Comparison of ENCODE assay signal across 18 cellular contexts in the genomic region with DNA sequence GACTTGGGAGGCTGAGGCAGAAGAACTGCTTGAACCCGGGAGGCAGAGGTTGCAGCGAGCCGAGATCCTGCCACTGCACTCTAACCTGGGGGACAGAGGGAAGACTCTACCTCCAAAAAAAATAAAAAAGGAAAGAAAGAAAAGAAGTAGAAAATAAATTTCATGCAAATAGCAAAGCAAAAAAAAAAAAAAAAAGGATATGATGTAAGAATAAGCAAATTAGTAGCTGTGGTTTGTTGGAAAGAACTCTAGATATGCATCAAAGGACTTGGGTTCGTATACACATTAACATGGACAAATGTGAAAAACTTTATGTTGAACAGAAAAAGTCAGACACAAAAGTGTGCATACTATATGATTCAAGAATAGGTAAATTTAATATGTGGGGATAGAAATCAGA. TPM values are rescaled to one million over a fixed set of nuclear protein-coding genes. Genes with fewer than 3 reads are reported as not detected.
DNase-seq lines count a peak whose midpoint lies in the region; ATAC-seq and TF ChIP-seq lines count a peak whose summit lies in the region.
"Had no signal": no experiment of that assay in that cellular context is flagged by ENCODE, and none has a peak within 500 bp of the region (broad histone marks: within the 10 kb centered on the region; RNA-seq: fewer than 3 reads in every experiment).

No MANE protein-coding gene starts in this region.

- H3K4me1 Mint-ChIP-seq in GM23338 (peaks cover 32% of the 10 kb centered on the region), naive B cell (peaks cover 52 to 94% (median 81%) of the 10 kb centered on the region in 3 donors)
- peaks cover 76% of the 10 kb centered on the region for H3K4me1 Mint-ChIP-seq in activated CD4-positive, alpha-beta memory T cell treated with anti-CD3 and anti-CD28 coated beads for 36 hours (ENCODE audit: low read depth)

- no peak for TF ChIP-seq CTCF in DOHH2 (IDR thresholded peaks at IDR 0.05; ENCODE audit: low read depth, low read length, poor library complexity, severe bottlenecking)
- no peak for TF ChIP-seq CTCF in GM23338 (conservative IDR thresholded peaks at IDR 0.05; ENCODE audit: low read depth in 2 of 2)
- TF ChIP-seq CTCF in gastrocnemius medialis (IDR thresholded peaks at IDR 0.05 in 4 of 5, conservative IDR thresholded peaks at IDR 0.05 in 1 of 5) = no peak
- no peak for TF ChIP-seq CTCF in GM13976 (IDR thresholded peaks at IDR 0.05; ENCODE audit: borderline replicate concordance, control extremely low read depth, extremely low read depth, insufficient read depth, missing control alignments)

- H3K27ac ChIP-seq in DOHH2 (ENCODE audit: low read depth, low read length) (peak overlapping the region; percentile 49), GM23338 (ENCODE audit: low read depth) (peak overlapping the region; percentile 7; the same call in 1 of the 2 replicates), gastrocnemius medialis (no peak overlapping the region)
- H3K27ac ChIP-seq: epithelial cell of prostate, WERI-Rb-1 had no signal

- peaks cover 3% of the 10 kb centered on the region; the same call in 1 of the 3 replicates for H3K36me3 Mint-ChIP-seq in GM23338 (ENCODE audit: low read depth)
- peaks cover 14% of the 10 kb centered on the region for H3K36me3 Mint-ChIP-seq in activated CD4-positive, alpha-beta memory T cell treated with anti-CD3 and anti-CD28 coated beads for 36 hours
- peaks cover 8 to 17% of the 10 kb centered on the region in 2 donors for H3K36me3 Mint-ChIP-seq in naive B cell

- CTCF ChIA-PET in activated CD4-positive, alpha-beta memory T cell treated with anti-CD3 and anti-CD28 coated beads for 36 hours (lab: Charles Lee) = interaction anchor here (0.6 to 0.7 kb wide), 2 partner anchors 43 to 62 kb away, joined by 3 to 4 read pairs; no protein-coding TSS in a partner anchor

- H3K4me1 ChIP-seq in DOHH2 (ENCODE audit: control insufficient read depth, low read length) (peaks cover 96% of the 10 kb centered on the region), GM23338 (ENCODE audit: insufficient read depth) (peaks cover 30% of the 10 kb centered on the region), gastrocnemius medialis (peaks cover 50 to 57% of the 10 kb centered on the region in 2 donors)

- DNase-seq in GM23338 (ENCODE audit: low spot score) (no peak), naive B cell (peak; percentile 37), gastrocnemius medialis (no peak), GM13976 (ENCODE audit: low spot score) (no peak), NCI-H1105 treated with DMSO at 0.1 percent for 48 hours (lab: John Stamatoyannopoulos, UW) (no peak)
- no peak for DNase-seq in activated CD4-positive, alpha-beta memory T cell treated with anti-CD3 and anti-CD28 coated beads for 36 hours
- DNase-seq: AML-193, cortex of kidney, DMS 273 treated with DMSO at 0.1 percent for 48 hours, GOT3, MM.1S, NCI-H2081, NCI-H526, substantia nigra, WERI-Rb-1 had no signal

- H3K4me3 Mint-ChIP-seq in GM23338 = no peak overlapping the region
- no peak overlapping the region for H3K4me3 Mint-ChIP-seq in activated CD4-positive, alpha-beta memory T cell treated with anti-CD3 and anti-CD28 coated beads for 36 hours
- peak overlapping the region; percentile 22 to 87 (median 80) for H3K4me3 Mint-ChIP-seq in naive B cell

- no peak for TF ChIP-seq POLR2A in gastrocnemius medialis (IDR thresholded peaks at IDR 0.05)

- in situ Hi-C loops in gastrocnemius medialis (cut with MboI; ENCODE audit: low sequenced_read_pairs in 4 of 4) (loop anchor here in 1 of 4 donors (10.0 kb wide), 1 partner anchor 53 kb away; no protein-coding TSS in a partner anchor), GM13976 (cut with MboI; ENCODE audit: low sequenced_read_pairs, unreplicated experiment) (no loop called here)

- H3K4me2 ChIP-seq in DOHH2 (ENCODE audit: low read length) = peak overlapping the region; percentile 56
- no peak overlapping the region for H3K4me2 ChIP-seq in GM23338

- H3K4me3 ChIP-seq in DOHH2 (ENCODE audit: low read length) (peak overlapping the region; percentile 53), GM23338 (no peak overlapping the region), gastrocnemius medialis (no peak overlapping the region)

- H3K79me2 ChIP-seq in DOHH2 (ENCODE audit: control insufficient read depth, low read length) (peaks cover 97% of the 10 kb centered on the region), GM23338 (replicated peaks; ENCODE audit: insufficient read depth) (peaks cover 94% of the 10 kb centered on the region)

- peaks cover 25% of the 10 kb centered on the region for H4K20me1 ChIP-seq in DOHH2 (ENCODE audit: control insufficient read depth, insufficient read depth, low read depth, low read length)
- H4K20me1 ChIP-seq in GM23338 (replicated peaks; ENCODE audit: insufficient read depth) = peaks cover 12% of the 10 kb centered on the region; the same call in 1 of the 2 replicates

- no peaks in the 10 kb centered on the region for H3K9me2 ChIP-seq in DOHH2 (replicated peaks; ENCODE audit: control insufficient read depth, low read length)
- H3K9me2 ChIP-seq in GM23338 (ENCODE audit: insufficient read depth) = no peaks in the 10 kb centered on the region

- H3K27me3 Mint-ChIP-seq in GM23338 (ENCODE audit: insufficient read depth, low read depth, poor library complexity) = peaks cover 1% of the 10 kb centered on the region
- H3K27me3 Mint-ChIP-seq in activated CD4-positive, alpha-beta memory T cell treated with anti-CD3 and anti-CD28 coated beads for 36 hours = no peaks in the 10 kb centered on the region
- H3K27me3 Mint-ChIP-seq in naive B cell = no peaks in the 10 kb centered on the region

- H3K9me3 ChIP-seq in DOHH2 (ENCODE audit: control insufficient read depth, insufficient read depth, low read length) (no peaks in the 10 kb centered on the region), gastrocnemius medialis (no peaks in the 10 kb centered on the region)

- POLR2A ChIA-PET in activated CD4-positive, alpha-beta memory T cell treated with anti-CD3 and anti-CD28 coated beads for 36 hours (lab: Charles Lee) = no interaction called here

- H3K27ac Mint-ChIP-seq in GM23338 (no peak overlapping the region), naive B cell (peak overlapping the region; percentile 91 to 98 (median 97))
- peak overlapping the region; percentile 57 for H3K27ac Mint-ChIP-seq in activated CD4-positive, alpha-beta memory T cell treated with anti-CD3 and anti-CD28 coated beads for 36 hours

- H3K27me3 ChIP-seq in DOHH2 (ENCODE audit: control insufficient read depth, low read length) (no peaks in the 10 kb centered on the region), GM23338 (ENCODE audit: insufficient read depth) (no peaks in the 10 kb centered on the region), gastrocnemius medialis (no peaks in the 10 kb centered on the region)

- intact Hi-C loops in activated CD4-positive, alpha-beta memory T cell treated with anti-CD3 and anti-CD28 coated beads for 36 hours (cut with micrococcal nuclease) = no loop called here
- intact Hi-C loops in gastrocnemius medialis (cut with DNase I; ENCODE audit: low total_unique reads) = no loop called here

- H3K36me3 ChIP-seq in DOHH2 (ENCODE audit: control insufficient read depth, low read length) = peaks cover 10% of the 10 kb centered on the region; the same call in 1 of the 2 replicates
- H3K36me3 ChIP-seq in GM23338 (ENCODE audit: insufficient read depth) = no peaks in the 10 kb centered on the region
- H3K36me3 ChIP-seq in gastrocnemius medialis = no peaks in the 10 kb centered on the region
- H3K36me3 ChIP-seq: WERI-Rb-1 had no signal

- ATAC-seq in GM23338 = no peak
- peak; percentile 66 to 69 for ATAC-seq in naive B cell (ENCODE audit: low read depth in 2 of 2)
- ATAC-seq in gastrocnemius medialis = no peak
- ATAC-seq: Panc1 had no signal

- H3F3A ChIP-seq in DOHH2 (ENCODE audit: control insufficient read depth, insufficient read depth) (peaks cover 17% of the 10 kb centered on the region), GM23338 (replicated peaks; ENCODE audit: low read depth) (peaks cover 10% of the 10 kb centered on the region; the same call in 1 of the 2 replicates)

- no peaks in the 10 kb centered on the region for H3K9me3 Mint-ChIP-seq in GM23338
- no peaks in the 10 kb centered on the region for H3K9me3 Mint-ChIP-seq in activated CD4-positive, alpha-beta memory T cell treated with anti-CD3 and anti-CD28 coated beads for 36 hours
- peaks cover 0 to 4% (median 2%) of the 10 kb centered on the region in 7 donors for H3K9me3 Mint-ChIP-seq in naive B cell

- H2AFZ ChIP-seq in GM23338 = no peak overlapping the region

TF ChIP-seq in GM23338, 12 proteins besides CTCF, POLR2A, EP300 and RAD21 (continues in another document):
- TF ChIP-seq, protein P1, sequence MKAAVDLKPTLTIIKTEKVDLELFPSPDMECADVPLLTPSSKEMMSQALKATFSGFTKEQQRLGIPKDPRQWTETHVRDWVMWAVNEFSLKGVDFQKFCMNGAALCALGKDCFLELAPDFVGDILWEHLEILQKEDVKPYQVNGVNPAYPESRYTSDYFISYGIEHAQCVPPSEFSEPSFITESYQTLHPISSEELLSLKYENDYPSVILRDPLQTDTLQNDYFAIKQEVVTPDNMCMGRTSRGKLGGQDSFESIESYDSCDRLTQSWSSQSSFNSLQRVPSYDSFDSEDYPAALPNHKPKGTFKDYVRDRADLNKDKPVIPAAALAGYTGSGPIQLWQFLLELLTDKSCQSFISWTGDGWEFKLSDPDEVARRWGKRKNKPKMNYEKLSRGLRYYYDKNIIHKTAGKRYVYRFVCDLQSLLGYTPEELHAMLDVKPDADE (IDR thresholded peaks at IDR 0.05) = no peak
- no peak for TF ChIP-seq JUNB (IDR thresholded peaks at IDR 0.05; ENCODE audit: unreplicated experiment)
- no peak for TF ChIP-seq NANOG (IDR thresholded peaks at IDR 0.05; ENCODE audit: borderline replicate concordance)

RNA-seq across cellular contexts. Expression of a gene that starts 11.9 kb away (rescaled TPM):
- 37.2 and 40.9 TPM in 2 replicates for total RNA-seq in GM23338 (2014; rRNA removed; shearing (Covaris generic))
- polyA plus RNA-seq in GM23338 (2016; fragmentation: Nextera tagmentation; extraction: Ambion mirVana) (89.5 and 95.6 TPM in 2 replicates), naive B cell (ENCODE audit: low read depth in 6 of 6) (100 to 1,000 TPM in 2 of 6 donors, 10 to 100 TPM in 4; 33.1 to 121 (median 83.3) TPM)
- 100 to 1,000 TPM; 109 to 110 TPM for total RNA-seq in activated CD4-positive, alpha-beta memory T cell treated with anti-CD3 and anti-CD28 coated beads for 36 hours
- total RNA-seq in gastrocnemius medialis = 10 to 100 TPM; 10.6 to 16.7 (median 13.3) TPM

Comparison
In these comparisons a context has a peak if more than half of its experiments do, and no peak if none do; other contexts are left out.
1. H3K27ac ChIP-seq: peak in DOHH2 (single experiment) and GM23338 (single experiment); none in gastrocnemius medialis (0 of 4).
2. ATAC-seq: peak in naive B cell (2 of 2); none in GM23338 (single experiment) and gastrocnemius medialis (0 of 2).
3. H3K4me3 Mint-ChIP-seq: peak in naive B cell (8 of 8); none in GM23338 (single experiment) and activated CD4-positive, alpha-beta memory T cell treated with anti-CD3 and anti-CD28 coated beads for 36 hours (single experiment).